Comparison of ENCODE assay signal across 12 cellular contexts in genomic region chr11:65793144-65793581, GRCh38. TPM values are rescaled to one million over a fixed set of nuclear protein-coding genes. Genes with fewer than 3 reads are reported as not detected.
A peak's percentile ranks its signal among the peaks of the same experiment; 100 is the strongest.
DNase-seq lines count a peak whose midpoint lies in the region; ATAC-seq and FAIRE-seq lines count a peak whose summit lies in the region.
"Had no signal": no experiment of that assay in that cellular context is flagged by ENCODE, and none has a peak within 500 bp of the region (broad histone marks: within the 10 kb centered on the region; RNA-seq: fewer than 3 reads in every experiment).

No MANE protein-coding gene starts in this region.

- H3K36me3 Mint-ChIP-seq in stimulated activated effector memory CD8-positive, alpha-beta T cell treated with anti-CD3 and anti-CD28 coated beads, Interleukin-12 subunit alpha, Interleukin-12 subunit beta, amount 100 ng/mL, for 72 hours: no peaks in the 10 kb centered on the region
- H3K36me3 Mint-ChIP-seq: neural progenitor cell had no signal

- peak overlapping the region; percentile 89 for H3K27ac Mint-ChIP-seq in stimulated activated effector memory CD8-positive, alpha-beta T cell treated with anti-CD3 and anti-CD28 coated beads, Interleukin-12 subunit alpha, Interleukin-12 subunit beta, amount 100 ng/mL, for 72 hours
- H3K27ac Mint-ChIP-seq: neural progenitor cell had no signal

- ATAC-seq in stimulated activated effector memory CD8-positive, alpha-beta T cell treated with anti-CD3 and anti-CD28 coated beads, Interleukin-12 subunit alpha, Interleukin-12 subunit beta, amount 100 ng/mL, for 72 hours: no peak
- ATAC-seq in HG02571 (IDR thresholded peaks at IDR 0.05; ENCODE audit: unreplicated experiment): no peak

- H3K4me1 Mint-ChIP-seq in stimulated activated effector memory CD8-positive, alpha-beta T cell treated with anti-CD3 and anti-CD28 coated beads, Interleukin-12 subunit alpha, Interleukin-12 subunit beta, amount 100 ng/mL, for 72 hours: peaks cover 34% of the 10 kb centered on the region

- peak overlapping the region in 1 of 2 donors; percentile 87 for H3K4me3 ChIP-seq in esophagus (ENCODE audit: low read depth in 1 of 2, low read length in 2 of 2)
- H3K4me3 ChIP-seq: neural progenitor cell had no signal

- H3K9me3 ChIP-seq in esophagus (ENCODE audit: control insufficient read depth in 2 of 2, insufficient read depth in 1 of 2, low read depth in 1 of 2, low read length in 1 of 2): no peaks in the 10 kb centered on the region

- no peak overlapping the region for H3K4me3 Mint-ChIP-seq in stimulated activated effector memory CD8-positive, alpha-beta T cell treated with anti-CD3 and anti-CD28 coated beads, Interleukin-12 subunit alpha, Interleukin-12 subunit beta, amount 100 ng/mL, for 72 hours
- H3K4me3 Mint-ChIP-seq: neural progenitor cell had no signal

- WGBS in esophagus, 2 donors: 33 to 36% methylated on average over 16 of the region's 16 CpGs

- H3K27me3 ChIP-seq in esophagus (ENCODE audit: control insufficient read depth in 1 of 2, insufficient read depth in 2 of 2, low read length in 2 of 2): no peaks in the 10 kb centered on the region

- no peak for FAIRE-seq in urothelium cell line (lab: Jason Lieb, UNC)
- FAIRE-seq: A204.1, endothelial cell of umbilical vein had no signal

- peaks cover 0 to 27% of the 10 kb centered on the region in 2 donors for H3K36me3 ChIP-seq in esophagus (ENCODE audit: control insufficient read depth in 2 of 2, insufficient read depth in 2 of 2, low read length in 1 of 2)
- H3K36me3 ChIP-seq: neural progenitor cell had no signal

- peak overlapping the region; percentile 94 to 95 for H3K27ac ChIP-seq in esophagus (ENCODE audit: low read depth in 2 of 2, low read length in 1 of 2)
- H3K27ac ChIP-seq: neural progenitor cell had no signal

- peaks cover 0 to 39% of the 10 kb centered on the region in 2 donors for H3K4me1 ChIP-seq in esophagus (ENCODE audit: control insufficient read depth in 2 of 2, insufficient read depth in 2 of 2, low read length in 1 of 2)

- H3K9me3 Mint-ChIP-seq in stimulated activated effector memory CD8-positive, alpha-beta T cell treated with anti-CD3 and anti-CD28 coated beads, Interleukin-12 subunit alpha, Interleukin-12 subunit beta, amount 100 ng/mL, for 72 hours: no peaks in the 10 kb centered on the region
- H3K9me3 Mint-ChIP-seq: neural progenitor cell had no signal

- DNase-seq in NCI-H1417 (lab: John Stamatoyannopoulos, UW): peak in 2 of 3 experiments; percentile 65 to 79
- no peak for DNase-seq in NCI-H1417 treated with DMSO at 0.1 percent for 48 hours (lab: John Stamatoyannopoulos, UW)
- peak; percentile 14 to 89 for DNase-seq in NCI-H526 (lab: John Stamatoyannopoulos, UW)
- no peak for DNase-seq in stimulated activated effector memory CD8-positive, alpha-beta T cell treated with anti-CD3 and anti-CD28 coated beads, Interleukin-12 subunit alpha, Interleukin-12 subunit beta, amount 100 ng/mL, for 72 hours (ENCODE audit: low spot score in 2 of 2)
- no peak for DNase-seq in mesenteric fat pad (ENCODE audit: low spot score)
- DNase-seq in urothelium cell line (ENCODE audit: low spot score): no peak
- DNase-seq: KG1 had no signal

RNA-seq across cellular contexts. Expression of gene OVOL1, which starts 6.3 kb away (rescaled TPM):
- 10 to 100 TPM; 38.2 to 49.9 TPM for polyA plus RNA-seq in esophagus
- total RNA-seq in mesenteric fat pad: not detected
- total RNA-seq: endothelial cell of umbilical vein had no signal
- polyA plus RNA-seq: endothelial cell of umbilical vein had no signal

RNA-seq across cellular contexts. Expression of gene AP5B1, which starts 12.4 kb away (rescaled TPM):
- polyA plus RNA-seq in esophagus: 10 to 100 TPM; 10.1 to 10.9 TPM
- total RNA-seq in mesenteric fat pad: 51.8 TPM

RNA-seq across cellular contexts. Expression of gene SNX32, which starts 40.6 kb away (rescaled TPM):
- under 1 TPM; 0.15 to 0.47 TPM for polyA plus RNA-seq in esophagus
- total RNA-seq in mesenteric fat pad: not detected
- total RNA-seq: endothelial cell of umbilical vein had no signal

Comparison
In these comparisons a context has a peak if more than half of its experiments do, and no peak if none do; other contexts are left out.
1. DNase-seq: peak in NCI-H1417 (2 of 3) and NCI-H526 (2 of 2); none in NCI-H1417 treated with DMSO at 0.1 percent for 48 hours (single experiment), stimulated activated effector memory CD8-positive, alpha-beta T cell treated with anti-CD3 and anti-CD28 coated beads, Interleukin-12 subunit alpha, Interleukin-12 subunit beta, amount 100 ng/mL, for 72 hours (0 of 2), mesenteric fat pad (single experiment) and urothelium cell line (single experiment).